Comparison of ENCODE assay signal across 8 cellular contexts in the genomic region with DNA sequence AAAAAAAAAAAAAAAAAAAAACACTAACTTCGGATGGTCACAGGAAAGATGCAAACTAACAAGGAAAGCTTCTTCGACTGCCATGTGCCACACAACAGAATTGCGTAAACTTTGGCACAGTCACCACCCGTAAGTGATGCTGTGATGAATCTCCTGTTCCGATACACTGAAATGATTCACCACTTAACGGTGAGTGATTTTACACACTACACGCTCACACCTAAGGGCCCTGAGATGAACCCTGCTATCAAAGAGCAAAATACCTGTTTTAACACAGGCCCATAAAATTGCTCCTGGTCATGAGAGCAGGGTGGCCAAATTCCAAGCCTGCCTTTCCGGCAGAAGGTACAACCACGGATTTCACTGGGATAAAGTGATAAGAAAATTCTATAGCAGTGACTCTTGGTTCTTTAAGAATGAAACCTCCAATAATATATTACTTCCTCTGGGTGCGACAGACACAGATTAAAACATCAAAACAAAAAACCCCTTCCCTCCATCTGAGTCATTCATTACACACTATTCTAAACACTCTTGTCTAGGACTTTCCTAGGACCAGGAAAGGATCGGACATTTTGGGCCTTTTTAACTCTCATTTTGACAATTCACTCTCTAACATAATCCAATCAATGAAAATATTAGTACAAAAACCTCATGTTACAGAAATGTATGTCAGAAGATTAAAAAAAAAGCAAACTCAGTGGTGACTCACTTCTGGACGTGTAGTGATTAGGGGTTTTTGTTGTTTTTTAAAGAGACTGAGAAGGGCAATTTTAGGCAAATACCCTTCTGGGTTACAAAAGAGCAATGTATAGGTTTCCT. TPM values are rescaled to one million over a fixed set of nuclear protein-coding genes. Genes with fewer than 3 reads are reported as not detected.
DNase-seq lines count a peak whose midpoint lies in the region; ATAC-seq and TF ChIP-seq lines count a peak whose summit lies in the region.

No MANE protein-coding gene starts in this region.

- H3K36me3 Mint-ChIP-seq in osteocyte (ENCODE audit: unreplicated experiment), result peaks cover 5% of the 10 kb centered on the region

- TF ChIP-seq CTCF in osteocyte (IDR thresholded peaks at IDR 0.05), result no peak

- DNase-seq in DMS53 (lab: John Stamatoyannopoulos, UW), result peak; percentile 42
- no peak for DNase-seq in DMS53 treated with DMSO at 0.1 percent for 48 hours (lab: John Stamatoyannopoulos, UW; ENCODE audit: unreplicated experiment)
- peak; percentile 87 for DNase-seq in RPMI7951 (ENCODE audit: low read depth)
- peak; percentile 20 for DNase-seq in central memory CD4-positive, alpha-beta T cell
- DNase-seq in osteocyte (ENCODE audit: extremely low spot score, unreplicated experiment), result no peak
- no peak for DNase-seq in SIG-M5 (lab: John Stamatoyannopoulos, UW)
- no peak for DNase-seq in medulla oblongata (ENCODE audit: extremely low spot score)

- H3K27me3 Mint-ChIP-seq in osteocyte (ENCODE audit: unreplicated experiment), result no peaks in the 10 kb centered on the region

- no peak overlapping the region for H3K27ac Mint-ChIP-seq in osteocyte (ENCODE audit: unreplicated experiment)

- H3K4me3 Mint-ChIP-seq in osteocyte (ENCODE audit: unreplicated experiment), result peak overlapping the region; percentile 12

- no peaks in the 10 kb centered on the region for H3K9me3 Mint-ChIP-seq in osteocyte (ENCODE audit: unreplicated experiment)

- H3K4me1 Mint-ChIP-seq in osteocyte (ENCODE audit: unreplicated experiment), result peaks cover 55% of the 10 kb centered on the region

- ATAC-seq in HG02840 (IDR thresholded peaks at IDR 0.05; ENCODE audit: low FRiP score, unreplicated experiment), result peak; percentile 61

RNA-seq across cellular contexts. Expression of a gene that starts 28.3 kb away (rescaled TPM):
- total RNA-seq in RPMI7951 (2014; rRNA removed; shearing (Covaris generic)), result 51.9 and 56.7 TPM in 2 replicates
- 60.8 and 64.2 TPM in 2 replicates for total RNA-seq in osteocyte

Comparison
In these comparisons a context has a peak if more than half of its experiments do, and no peak if none do; other contexts are left out.
1. DNase-seq: peak in DMS53 (single experiment), RPMI7951 (single experiment) and central memory CD4-positive, alpha-beta T cell (single experiment); none in DMS53 treated with DMSO at 0.1 percent for 48 hours (single experiment), osteocyte (single experiment), SIG-M5 (single experiment) and medulla oblongata (single experiment).